8 cellular contexts compared by ENCODE assay signal in the genomic region with DNA sequence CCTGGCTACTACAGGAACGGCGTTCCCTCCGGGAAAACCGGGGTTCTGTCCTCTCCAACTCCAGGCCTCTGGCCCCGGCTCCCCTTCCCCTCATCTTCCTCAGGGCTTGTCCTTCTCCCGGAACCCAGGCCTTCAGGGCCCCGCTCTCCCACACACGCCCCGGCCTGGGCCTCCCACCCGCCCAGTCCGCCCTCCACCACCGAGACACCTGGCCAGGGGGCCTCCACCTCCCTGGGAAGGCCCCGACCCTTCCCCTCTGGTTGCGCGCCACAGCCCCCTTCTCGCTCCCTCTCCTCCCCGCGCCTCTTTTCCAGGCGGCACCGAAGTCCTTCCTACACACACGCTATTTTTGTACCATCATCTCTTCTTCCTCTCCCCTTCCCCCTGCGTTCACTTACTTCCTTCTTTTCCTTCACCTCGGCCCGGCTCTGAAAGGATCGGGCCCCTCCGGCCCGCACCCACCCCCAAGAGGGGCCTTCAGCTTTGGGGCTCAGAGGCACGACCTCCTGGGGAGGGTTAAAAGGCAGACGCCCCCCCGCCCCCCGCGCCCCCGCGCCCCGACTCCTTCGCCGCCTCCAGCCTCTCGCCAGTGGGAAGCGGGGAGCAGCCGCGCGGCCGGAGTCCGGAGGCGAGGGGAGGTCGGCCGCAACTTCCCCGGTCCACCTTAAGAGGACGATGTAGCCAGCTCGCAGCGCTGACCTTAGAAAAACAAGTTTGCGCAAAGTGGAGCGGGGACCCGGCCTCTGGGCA. TPM values are rescaled to one million over a fixed set of nuclear protein-coding genes. Genes with fewer than 3 reads are reported as not detected.
DNase-seq lines count a peak whose midpoint lies in the region; ATAC-seq and TF ChIP-seq lines count a peak whose summit lies in the region.

No MANE protein-coding gene starts in this region.

- no peak for TF ChIP-seq CTCF in glutamatergic neuron (IDR thresholded peaks at IDR 0.05; ENCODE audit: partially characterized antibody, unreplicated experiment)

- H3K4me1 Mint-ChIP-seq in glutamatergic neuron (ENCODE audit: low read depth, unreplicated experiment), result peaks cover 6% of the 10 kb centered on the region

- ATAC-seq in GM21381 (IDR thresholded peaks at IDR 0.05; ENCODE audit: unreplicated experiment) (no peak), GM19467 (IDR thresholded peaks at IDR 0.05; ENCODE audit: unreplicated experiment) (no peak)

- H3K4me3 Mint-ChIP-seq in glutamatergic neuron (ENCODE audit: unreplicated experiment), result peak overlapping the region; percentile 63

- H3K9me3 Mint-ChIP-seq in glutamatergic neuron (ENCODE audit: unreplicated experiment), result peaks cover 11% of the 10 kb centered on the region

- H3K27me3 Mint-ChIP-seq in glutamatergic neuron (ENCODE audit: unreplicated experiment), result peaks cover 11% of the 10 kb centered on the region

- intact Hi-C loops in posterior vena cava (cut with DNase I), result loop anchor here in 1 of 2 donors (10.0 kb wide), 1 partner anchor 89 kb away; no protein-coding TSS in a partner anchor

- no peaks in the 10 kb centered on the region for H3K36me3 Mint-ChIP-seq in glutamatergic neuron (ENCODE audit: unreplicated experiment)

- DNase-seq in GM03348 (ENCODE audit: low spot score) (peak; percentile 46), SK-N-DZ (ENCODE audit: low spot score) (peak; percentile 38), glutamatergic neuron (no peak), posterior vena cava (ENCODE audit: low spot score) (peak; percentile 93), ecto neural progenitor cell (ENCODE audit: low spot score) (no peak)
- DNase-seq in activated CD4-positive, CD25-positive, alpha-beta regulatory T cell (lab: John Stamatoyannopoulos, UW), result no peak

- no peak overlapping the region for H3K27ac Mint-ChIP-seq in glutamatergic neuron (ENCODE audit: unreplicated experiment)

RNA-seq across cellular contexts. Expression of gene SIRPA, which starts 1.3 kb away (rescaled TPM):
- polyA plus RNA-seq in SK-N-DZ (2014; cell fraction: cytosol; rRNA removed), result 0.63 and 0.71 TPM in 2 replicates
- 1.1 and 1.6 TPM in 2 replicates for polyA plus RNA-seq in SK-N-DZ (2014; cell fraction: nucleus; rRNA removed)
- total RNA-seq in glutamatergic neuron (ENCODE audit: unreplicated experiment) (0.34 TPM), posterior vena cava (10 to 100 TPM; 39.7 to 42.1 TPM)

Comparison
In these comparisons a context has a peak if more than half of its experiments do, and no peak if none do; other contexts are left out.
1. DNase-seq: peak in GM03348 (single experiment), SK-N-DZ (single experiment) and posterior vena cava (single experiment); none in glutamatergic neuron (single experiment), ecto neural progenitor cell (single experiment) and activated CD4-positive, CD25-positive, alpha-beta regulatory T cell (0 of 4).
2. RNA of gene SIRPA, which starts 1.3 kb away (total RNA-seq): 39.7 to 42.1 TPM in posterior vena cava; 0.34 TPM in glutamatergic neuron (single experiment); every median in the first group is over 10 times any median in the second.